In genomic region chr9:131530546-131530929, GRCh38 we compare ENCODE assay signal across 8 cellular contexts. TPM values are rescaled to one million over a fixed set of nuclear protein-coding genes. Genes with fewer than 3 reads are reported as not detected.
DNase-seq lines count a peak whose midpoint lies in the region; ATAC-seq lines count a peak whose summit lies in the region.

No MANE protein-coding gene starts in this region.

- H3K4me3 ChIP-seq in Karpas-422 (ENCODE audit: low read length), result peak overlapping the region; percentile 98
- peak overlapping the region; percentile 91 for H3K4me3 ChIP-seq in iPS DF 6.9 (ENCODE audit: low read length)
- peak overlapping the region; percentile 78 for H3K4me3 ChIP-seq in skeletal muscle satellite cell (ENCODE audit: low read length)

- H3K9me3 Mint-ChIP-seq in activated naive CD8-positive, alpha-beta T cell (ENCODE audit: low read depth), result no peaks in the 10 kb centered on the region

- H3K27me3 ChIP-seq in Karpas-422 (ENCODE audit: low read length) (no peaks in the 10 kb centered on the region), iPS DF 6.9 (ENCODE audit: control insufficient read depth, insufficient read depth, low read length) (no peaks in the 10 kb centered on the region), skeletal muscle satellite cell (ENCODE audit: control insufficient read depth, insufficient read depth, low read length) (peaks cover 3% of the 10 kb centered on the region)

- peaks cover 26% of the 10 kb centered on the region for H3K4me1 Mint-ChIP-seq in activated naive CD8-positive, alpha-beta T cell (ENCODE audit: low read depth)

- H4K20me1 ChIP-seq in Karpas-422 (ENCODE audit: insufficient read depth, low read depth, low read length), result no peaks in the 10 kb centered on the region

- peak overlapping the region; percentile 83 for H3K4me3 Mint-ChIP-seq in activated naive CD8-positive, alpha-beta T cell

- peak overlapping the region; percentile 78; the same call in 1 of the 2 replicates for H2AFZ ChIP-seq in Karpas-422 (ENCODE audit: low read length)

- peak; percentile 8 for DNase-seq in NOMO-1 treated with DMSO at 0.1 percent for 48 hours (lab: John Stamatoyannopoulos, UW; ENCODE audit: unreplicated experiment)
- DNase-seq in NOMO-1 treated with dmso at 0.1 percent for 144 hours (lab: John Stamatoyannopoulos, UW; ENCODE audit: unreplicated experiment), result no peak
- DNase-seq in Karpas-422, result peak; percentile 62
- DNase-seq in iPS DF 6.9 (ENCODE audit: low read depth, low spot score), result no peak
- no peak for DNase-seq in occipital lobe (lab: John Stamatoyannopoulos, UW)

- peak; percentile 12 for ATAC-seq in GM21528 (IDR thresholded peaks at IDR 0.05; ENCODE audit: low FRiP score, unreplicated experiment)

- no peaks in the 10 kb centered on the region for H3K36me3 ChIP-seq in Karpas-422 (ENCODE audit: insufficient read depth, low read length)
- H3K36me3 ChIP-seq in iPS DF 6.9 (ENCODE audit: control insufficient read depth, insufficient read depth, low read length), result peaks cover 29% of the 10 kb centered on the region
- H3K36me3 ChIP-seq in skeletal muscle satellite cell (ENCODE audit: insufficient read depth, low read length), result peaks cover 30% of the 10 kb centered on the region

- peak overlapping the region; percentile 97 for H3K9ac ChIP-seq in Karpas-422 (ENCODE audit: low read length)
- H3K9ac ChIP-seq in skeletal muscle satellite cell (ENCODE audit: low read depth, low read length), result peak overlapping the region; percentile 92

- no peaks in the 10 kb centered on the region for H3K36me3 Mint-ChIP-seq in activated naive CD8-positive, alpha-beta T cell

- H3K4me1 ChIP-seq in Karpas-422 (ENCODE audit: low read length), result peaks cover 14% of the 10 kb centered on the region
- peaks cover 3% of the 10 kb centered on the region; the same call in 1 of the 2 replicates for H3K4me1 ChIP-seq in iPS DF 6.9 (ENCODE audit: control insufficient read depth, insufficient read depth, low read length)
- H3K4me1 ChIP-seq in skeletal muscle satellite cell (ENCODE audit: control insufficient read depth, insufficient read depth, low read length), result peaks cover 14% of the 10 kb centered on the region

- no CpG with 5 or more reads among the region's 31 CpGs for WGBS in iPS DF 6.9 (ENCODE audit: insufficient coverage, insufficient read length)

- H3K79me2 ChIP-seq in Karpas-422 (ENCODE audit: low read length), result peaks cover 14% of the 10 kb centered on the region

- H3K4me2 ChIP-seq in Karpas-422 (ENCODE audit: low read depth, low read length, poor library complexity, severe bottlenecking) (peak overlapping the region; percentile 99), skeletal muscle satellite cell (ENCODE audit: low read length) (peak overlapping the region; percentile 91)

- H3K27me3 Mint-ChIP-seq in activated naive CD8-positive, alpha-beta T cell, result no peaks in the 10 kb centered on the region

- peak overlapping the region; percentile 26; the same call in 1 of the 2 replicates for H3K27ac ChIP-seq in Karpas-422 (ENCODE audit: low read length)
- H3K27ac ChIP-seq in iPS DF 6.9 (ENCODE audit: low read length), result no peak overlapping the region

- H3K27ac Mint-ChIP-seq in activated naive CD8-positive, alpha-beta T cell, result no peak overlapping the region

- H3K9me3 ChIP-seq in Karpas-422 (ENCODE audit: low read length), result no peaks in the 10 kb centered on the region
- no peaks in the 10 kb centered on the region for H3K9me3 ChIP-seq in iPS DF 6.9 (ENCODE audit: control insufficient read depth, insufficient read depth, low read length)
- H3K9me3 ChIP-seq in skeletal muscle satellite cell (replicated peaks; ENCODE audit: low read length), result no peaks in the 10 kb centered on the region

- no peaks in the 10 kb centered on the region for H3K9me2 ChIP-seq in Karpas-422 (replicated peaks; ENCODE audit: insufficient read depth, low read length)

RNA-seq across cellular contexts. Expression of gene UCK1, which starts 0.5 kb away (rescaled TPM):
- 8.0 and 23.5 TPM in 2 replicates for total RNA-seq in Karpas-422 (2014; rRNA removed; shearing (Covaris generic); ENCODE audit: low replicate concordance)
- total RNA-seq in skeletal muscle satellite cell (2012; rRNA removed), result 8.4 and 11.8 TPM in 2 replicates
- total RNA-seq in occipital lobe, result 13.3 TPM

RNA-seq across cellular contexts. Expression of gene PRRT1B, which starts 14.8 kb away (rescaled TPM):
- total RNA-seq in Karpas-422 (2014; rRNA removed; shearing (Covaris generic); ENCODE audit: low replicate concordance), result not detected in 2 replicates
- total RNA-seq in skeletal muscle satellite cell (2012; rRNA removed), result not detected in 2 replicates
- not detected for total RNA-seq in occipital lobe

RNA-seq across cellular contexts. Expression of gene POMT1, which starts 27.8 kb away (rescaled TPM):
- total RNA-seq in Karpas-422 (2014; rRNA removed; shearing (Covaris generic); ENCODE audit: low replicate concordance), result 29.0 and 33.9 TPM in 2 replicates
- 16.5 and 16.8 TPM in 2 replicates for total RNA-seq in skeletal muscle satellite cell (2012; rRNA removed)
- 34.5 TPM for total RNA-seq in occipital lobe

Comparison
In these comparisons a context has a peak if more than half of its experiments do, and no peak if none do; other contexts are left out.
1. DNase-seq: peak in NOMO-1 treated with DMSO at 0.1 percent for 48 hours (single experiment) and Karpas-422 (single experiment); none in NOMO-1 treated with dmso at 0.1 percent for 144 hours (single experiment), iPS DF 6.9 (single experiment) and occipital lobe (single experiment).
2. Peak in every context shown above with its lines, with median percentiles within 50 percentile points of each other: H3K4me3 ChIP-seq.